In the genomic region with DNA sequence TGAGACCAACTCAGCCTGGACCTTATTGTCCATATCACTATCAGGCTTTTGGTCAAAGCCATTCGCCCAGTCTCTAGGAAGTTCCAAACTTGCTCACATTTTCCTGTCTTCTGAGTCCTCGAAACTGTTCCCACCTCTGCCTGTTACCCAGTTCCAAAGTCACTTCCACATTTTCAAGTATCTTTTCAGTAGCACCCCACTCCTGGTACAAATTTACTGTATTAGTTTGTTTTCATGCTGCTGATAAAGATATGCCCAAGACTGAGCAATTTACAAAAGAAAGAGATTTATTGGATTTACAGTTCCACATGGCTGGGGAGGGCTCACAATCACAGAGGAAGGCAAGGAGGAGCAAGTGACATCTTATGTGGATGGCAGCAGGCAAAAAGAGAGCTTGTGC, we compare ENCODE assay signal across 3 cellular contexts.
DNase-seq lines count a peak whose midpoint lies in the region; ATAC-seq, FAIRE-seq and TF ChIP-seq lines count a peak whose summit lies in the region.
"Not testable (repeated sequence)": the region's sequence is repeated elsewhere in the genome, so short reads cannot be mapped to it uniquely, and the experiment has no call there.

No MANE protein-coding gene starts in this region.

- not testable (repeated sequence) for H4K20me1 ChIP-seq in K562 (replicated peaks; ENCODE audit: control insufficient read depth, insufficient read depth, low read length)

- H3K4me3 Mint-ChIP-seq in endothelial cell (ENCODE audit: unreplicated experiment) = not testable (repeated sequence)

- in situ Hi-C loops in K562 (cut with MboI) = not testable (repeated sequence)

- not testable (repeated sequence) for H2AFZ ChIP-seq in K562 (ENCODE audit: low read depth, low read length)

- CTCF ChIA-PET in HEK293 (lab: Yijun Ruan, JAX); K562 (lab: Yijun Ruan, JAX; ENCODE audit: low intra/inter-chr PET ratio): not testable (repeated sequence)

- not testable (repeated sequence) for TF ChIP-seq RAD21 in K562 (CRISPR knock-in tag; conservative IDR thresholded peaks at IDR 0.05 in 1 of 2, IDR thresholded peaks at IDR 0.05 in 1 of 2)

- H3K27me3 Mint-ChIP-seq in endothelial cell (ENCODE audit: unreplicated experiment) = not testable (repeated sequence)

- not testable (repeated sequence) for BruUV-seq in K562 (replicated peaks; lab: Mats Ljungman, UMichigan)

- H3K9me3 ChIP-seq in HEK293 (ENCODE audit: control insufficient read depth, insufficient read depth, low read depth, low read length); K562 (replicated peaks; ENCODE audit: control insufficient read depth, insufficient read depth, low read depth, low read length): not testable (repeated sequence)

- not testable (repeated sequence) for H3K4me1 ChIP-seq in HEK293 (ENCODE audit: control insufficient read depth, insufficient read depth, low read length); K562 (replicated peaks in 1 of 2; ENCODE audit: control insufficient read depth in 2 of 2, insufficient read depth in 2 of 2, low read length in 2 of 2)

- TF ChIP-seq POLR2A in K562 (conservative IDR thresholded peaks at IDR 0.05) = not testable (repeated sequence)

- H3K79me2 ChIP-seq in K562 (ENCODE audit: control insufficient read depth, insufficient read depth, low read length) = not testable (repeated sequence)

- not testable (repeated sequence) for H3K4me3 ChIP-seq in HEK293 (ENCODE audit: low read depth, low read length); K562

- not testable (repeated sequence) for H3K27me3 ChIP-seq in K562 (ENCODE audit: control insufficient read depth in 2 of 2, insufficient read depth in 2 of 2, low read length in 2 of 2)

- not testable (repeated sequence) for H3K36me3 ChIP-seq in HEK293 (ENCODE audit: control insufficient read depth in 2 of 2, insufficient read depth in 1 of 2, low read length in 2 of 2); K562 (ENCODE audit: control insufficient read depth, insufficient read depth, low read length)

- not testable (repeated sequence) for H3K9me1 ChIP-seq in K562 (ENCODE audit: control insufficient read depth, insufficient read depth, low read length)

- not testable (repeated sequence) for H3K4me1 Mint-ChIP-seq in endothelial cell (ENCODE audit: unreplicated experiment)

- not testable (repeated sequence) for FAIRE-seq in K562 (lab: Jason Lieb, UNC)

- H3K36me3 Mint-ChIP-seq in endothelial cell (ENCODE audit: low read depth, unreplicated experiment) = not testable (repeated sequence)

- H3K4me2 ChIP-seq in K562 (ENCODE audit: insufficient read depth, low read length) = not testable (repeated sequence)

- H3K9ac ChIP-seq in K562 (ENCODE audit: insufficient read depth in 1 of 2, low read depth in 2 of 2, low read length in 2 of 2) = not testable (repeated sequence)

- POLR2A ChIA-PET in HEK293 (lab: Yijun Ruan, JAX); K562 (lab: Yijun Ruan, JAX): not testable (repeated sequence)

- ATAC-seq in K562 = not testable (repeated sequence)

- intact Hi-C loops in K562 (cut with micrococcal nuclease) = not testable (repeated sequence)

- 0% methylated on average over 2 of the region's 2 CpGs for WGBS in K562 (ENCODE audit: insufficient coverage, low coverage, missing lambda C conversion rate)

- not testable (repeated sequence) for H3K27ac ChIP-seq in HEK293 (ENCODE audit: extremely low read depth, low read depth, low read length); K562 (ENCODE audit: extremely low read depth, low read depth, low read length)

- DNase-seq in K562 (ENCODE audit: extremely low read depth in 1 of 4, low spot score in 3 of 4); endothelial cell (ENCODE audit: low spot score): not testable (repeated sequence)

- H3K27ac Mint-ChIP-seq in endothelial cell (ENCODE audit: unreplicated experiment) = peak overlapping the region; percentile 31

- TF ChIP-seq CTCF in HEK293 (tag by site-specific recombination; IDR thresholded peaks at IDR 0.05); K562 (IDR thresholded peaks at IDR 0.05 in 2 of 3, conservative IDR thresholded peaks at IDR 0.05 in 1 of 3; ENCODE audit: insufficient read depth in 2 of 3, low read depth in 1 of 3, low read length in 3 of 3); endothelial cell (IDR thresholded peaks at IDR 0.05; ENCODE audit: unreplicated experiment): not testable (repeated sequence)

- TF ChIP-seq EP300 in K562 (IDR thresholded peaks at IDR 0.05; ENCODE audit: low read length) = not testable (repeated sequence)

- peaks cover 13% of the 10 kb centered on the region for H3K9me3 Mint-ChIP-seq in endothelial cell (ENCODE audit: unreplicated experiment)

TF ChIP-seq in HEK293, 187 proteins besides CTCF, POLR2A, EP300 and RAD21:
- TF ChIP-seq ZNF707 (tag by site-specific recombination; IDR thresholded peaks at IDR 0.05) = peak; percentile 55; the same call in 1 of the 2 replicates

TF ChIP-seq in K562, 482 proteins besides CTCF, POLR2A, EP300 and RAD21:
- TF ChIP-seq ZNF707 (CRISPR knock-in tag; conservative IDR thresholded peaks at IDR 0.05) = peak; percentile 83
